8 cellular contexts compared by ENCODE assay signal in genomic region chr15:99486371-99487336, GRCh38.
DNase-seq lines count a peak whose midpoint lies in the region; ATAC-seq, FAIRE-seq and TF ChIP-seq lines count a peak whose summit lies in the region.

No MANE protein-coding gene starts in this region.

- no peak overlapping the region for H3K27ac ChIP-seq in WERI-Rb-1

- H3K9me3 ChIP-seq in WERI-Rb-1 (ENCODE audit: severe bottlenecking) = no peaks in the 10 kb centered on the region

- H3K36me3 ChIP-seq in WERI-Rb-1 = no peaks in the 10 kb centered on the region

- H3K4me3 ChIP-seq in WERI-Rb-1 (ENCODE audit: low read depth, low read length) (peak overlapping the region; percentile 42), fibroblast of villous mesenchyme (ENCODE audit: low read depth, low read length) (peak overlapping the region; percentile 49)

- peak; percentile 51 for FAIRE-seq in HTR-8/SVneo (lab: Jason Lieb, UNC)

- H3K4me1 Mint-ChIP-seq in CD14-positive monocyte (peaks cover 45% of the 10 kb centered on the region), nephron (peaks cover 16% of the 10 kb centered on the region)

- H3K27me3 Mint-ChIP-seq in CD14-positive monocyte (ENCODE audit: low read depth in 3 of 3) = peaks cover 2 to 15% (median 14%) of the 10 kb centered on the region in 3 donors
- peaks cover 10% of the 10 kb centered on the region for H3K27me3 Mint-ChIP-seq in nephron (ENCODE audit: low read depth)

- no peak for ATAC-seq in HG02610 (IDR thresholded peaks at IDR 0.05; ENCODE audit: unreplicated experiment)

- DNase-seq in CD14-positive monocyte (ENCODE audit: low spot score) = no peak
- DNase-seq in HTR-8/SVneo (ENCODE audit: insufficient read length, low spot score) = peak; percentile 71
- peak; percentile 27 for DNase-seq in WERI-Rb-1
- DNase-seq in fibroblast of villous mesenchyme (ENCODE audit: low read depth) = peak; percentile 48
- DNase-seq in SKM-1 treated with dmso at 0.1 percent for 144 hours (lab: John Stamatoyannopoulos, UW; ENCODE audit: unreplicated experiment) = no peak
- DNase-seq in activated effector memory CD4-positive, alpha-beta T cell treated with anti-CD3 and anti-CD28 coated beads, Interleukin-2, amount 50 U/mL, for 16 hours = no peak

- H3K36me3 Mint-ChIP-seq in CD14-positive monocyte (no peaks in the 10 kb centered on the region), nephron (ENCODE audit: low read depth) (no peaks in the 10 kb centered on the region)

- no peaks in the 10 kb centered on the region for H3K27me3 ChIP-seq in WERI-Rb-1 (ENCODE audit: insufficient read depth, low read depth, severe bottlenecking)

- peak overlapping the region in 6 of 7 donors; percentile 11 to 75 (median 64) for H3K27ac Mint-ChIP-seq in CD14-positive monocyte
- peak overlapping the region in 2 of 3 experiments; percentile 59 to 64 for H3K27ac Mint-ChIP-seq in nephron

- intact Hi-C loops in CD14-positive monocyte (cut with micrococcal nuclease) = no loop called here

- TF ChIP-seq CTCF in CD14-positive monocyte (IDR thresholded peaks at IDR 0.05) = no peak
- TF ChIP-seq CTCF in WERI-Rb-1 (IDR thresholded peaks at IDR 0.05; ENCODE audit: low read depth, low read length) = no peak
- no peak for TF ChIP-seq CTCF in fibroblast of villous mesenchyme (IDR thresholded peaks at IDR 0.05; ENCODE audit: insufficient read depth, low read depth, low read length)
- TF ChIP-seq CTCF in nephron (IDR thresholded peaks at IDR 0.05; ENCODE audit: unreplicated experiment in 3 of 3) = no peak

- H3K9me3 Mint-ChIP-seq in CD14-positive monocyte = no peaks in the 10 kb centered on the region
- peaks cover 9% of the 10 kb centered on the region for H3K9me3 Mint-ChIP-seq in nephron

- H3K4me3 Mint-ChIP-seq in CD14-positive monocyte (peak overlapping the region; percentile 77 to 89), nephron (peak overlapping the region; percentile 65 to 80 (median 77))

Comparison
In these comparisons a context has a peak if more than half of its experiments do, and no peak if none do; other contexts are left out.
1. DNase-seq: peak in HTR-8/SVneo (single experiment), WERI-Rb-1 (single experiment) and fibroblast of villous mesenchyme (single experiment); none in CD14-positive monocyte (single experiment), SKM-1 treated with dmso at 0.1 percent for 144 hours (single experiment) and activated effector memory CD4-positive, alpha-beta T cell treated with anti-CD3 and anti-CD28 coated beads, Interleukin-2, amount 50 U/mL, for 16 hours (single experiment).